ENCODE assay signal across 8 cellular contexts in genomic region chr1:234373938-234374240, GRCh38. TPM values are rescaled to one million over a fixed set of nuclear protein-coding genes. Genes with fewer than 3 reads are reported as not detected.
DNase-seq lines count a peak whose midpoint lies in the region; ATAC-seq, FAIRE-seq and TF ChIP-seq lines count a peak whose summit lies in the region.

No MANE protein-coding gene starts in this region.

- POLR2A ChIA-PET in OCI-LY7 (lab: Charles Lee): interaction anchor here (0.5 to 2.6 kb wide), 15 partner anchors 10 to 804 kb away, joined by 3 to 35 read pairs (median 4); no protein-coding TSS in a partner anchor

- no peaks in the 10 kb centered on the region for H3K9me2 ChIP-seq in OCI-LY7 (ENCODE audit: insufficient read depth, low read length)

- TF ChIP-seq CTCF in Calu3 (IDR thresholded peaks at IDR 0.05; ENCODE audit: unreplicated experiment): no peak
- TF ChIP-seq CTCF in OCI-LY7 (conservative IDR thresholded peaks at IDR 0.05; ENCODE audit: low read length): no peak
- TF ChIP-seq CTCF in esophagus muscularis mucosa (IDR thresholded peaks at IDR 0.05): no peak
- TF ChIP-seq CTCF in pancreas (IDR thresholded peaks at IDR 0.05): no peak

- no peaks in the 10 kb centered on the region for H3K27me3 Mint-ChIP-seq in Calu3 (ENCODE audit: unreplicated experiment)

- H3K27ac ChIP-seq in OCI-LY7 (ENCODE audit: low read depth, low read length, poor library complexity, severe bottlenecking) (peak overlapping the region; percentile 95), esophagus muscularis mucosa (replicated peaks in 1 of 4) (peak overlapping the region; percentile 88 to 95 (median 93)), pancreas (peak overlapping the region; percentile 70 to 97 (median 92))

- peak overlapping the region; percentile 87 for H2AFZ ChIP-seq in OCI-LY7 (ENCODE audit: low read length)

- H3K4me3 ChIP-seq in OCI-LY7 (ENCODE audit: low read depth, low read length, poor library complexity, severe bottlenecking) (peak overlapping the region; percentile 92), esophagus muscularis mucosa (peak overlapping the region; percentile 72 to 96 (median 88)), pancreas (peak overlapping the region; percentile 42 to 89 (median 77))

- peaks cover 16% of the 10 kb centered on the region for H3K4me1 Mint-ChIP-seq in Calu3 (ENCODE audit: low read depth, unreplicated experiment)

- no peak for TF ChIP-seq POLR2A in esophagus muscularis mucosa (IDR thresholded peaks at IDR 0.05; ENCODE audit: low read depth)

- FAIRE-seq in pancreas (lab: Jason Lieb, UNC): no peak
- no peak for FAIRE-seq in RCC 7860 (lab: Jason Lieb, UNC)

- peaks cover 35% of the 10 kb centered on the region for H3K4me1 ChIP-seq in OCI-LY7 (ENCODE audit: insufficient read depth, low read length, poor library complexity, severe bottlenecking)
- H3K4me1 ChIP-seq in esophagus muscularis mucosa: peaks cover 13 to 33% (median 25%) of the 10 kb centered on the region in 4 donors
- peaks cover 10 to 19% (median 16%) of the 10 kb centered on the region in 3 donors for H3K4me1 ChIP-seq in pancreas

- H3K27me3 ChIP-seq in esophagus muscularis mucosa (no peaks in the 10 kb centered on the region), pancreas (no peaks in the 10 kb centered on the region)

- ATAC-seq in GM21723 (IDR thresholded peaks at IDR 0.05; ENCODE audit: unreplicated experiment) (peak; percentile 24), pancreas (peak; percentile 30 to 55 (median 50))

- TF ChIP-seq EP300 in esophagus muscularis mucosa (IDR thresholded peaks at IDR 0.05): no peak

- BruUV-seq in Calu3 (replicated peaks; lab: Mats Ljungman, UMichigan): no TSS peak
- TSS peak; percentile 79 for BruUV-seq in OCI-LY7 (replicated peaks; lab: Mats Ljungman, UMichigan)

- WGBS in esophagus muscularis mucosa: 8% methylated on average over 6 of the region's 6 CpGs
- WGBS in pancreas, 2 donors: 2% methylated on average over 6 of the region's 6 CpGs

- H3K9me3 Mint-ChIP-seq in Calu3 (ENCODE audit: low read depth, unreplicated experiment): no peaks in the 10 kb centered on the region

- intact Hi-C loops in Calu3 (cut with micrococcal nuclease; ENCODE audit: unreplicated experiment): no loop called here
- intact Hi-C loops in OCI-LY7 (cut with micrococcal nuclease; ENCODE audit: unreplicated experiment): loop anchor here (1.0 to 5.0 kb wide), 4 partner anchors 17 to 238 kb away; partner anchors contain the start of gene IRF2BP2
- intact Hi-C loops in esophagus muscularis mucosa (cut with DNase I): no loop called here
- intact Hi-C loops in pancreas (cut with DNase I): no loop called here

- H3K9me3 ChIP-seq in OCI-LY7 (ENCODE audit: low read length) (no peaks in the 10 kb centered on the region), esophagus muscularis mucosa (no peaks in the 10 kb centered on the region), pancreas (no peaks in the 10 kb centered on the region)

- peaks cover 37% of the 10 kb centered on the region; the same call in 1 of the 2 replicates for H3K79me2 ChIP-seq in OCI-LY7 (ENCODE audit: insufficient read depth, low read depth, low read length)

- no peak for DNase-seq in Calu3
- DNase-seq in OCI-LY7 (ENCODE audit: low spot score): no peak
- no peak for DNase-seq in esophagus muscularis mucosa (ENCODE audit: extremely low spot score)
- DNase-seq in pancreas: no peak
- no peak for DNase-seq in NCI-H1092 (lab: John Stamatoyannopoulos, UW)
- DNase-seq in RCC 7860 (ENCODE audit: low spot score): no peak
- DNase-seq in stimulated activated CD4-positive, alpha-beta T cell treated with anti-CD3 and anti-CD28 coated beads, Interleukin-15, amount 100 ng/mL, for 24 hours: no peak

- CTCF ChIA-PET in Calu3 (lab: Charles Lee) (interaction anchor here (0.7 to 1.5 kb wide), 5 partner anchors 17 to 1131 kb away, joined by 3 to 4 read pairs (median 3); partner anchors contain the start of gene B3GALNT2), OCI-LY7 (lab: Charles Lee; ENCODE audit: unreplicated experiment) (no interaction called here)

- H3K36me3 ChIP-seq in OCI-LY7 (ENCODE audit: insufficient read depth, low read length) (peaks cover 37% of the 10 kb centered on the region), esophagus muscularis mucosa (peaks cover 8 to 34% (median 28%) of the 10 kb centered on the region in 4 donors), pancreas (peaks cover 0 to 9% (median 7%) of the 10 kb centered on the region in 3 donors)

- H4K20me1 ChIP-seq in OCI-LY7 (ENCODE audit: insufficient read depth, low read length): no peaks in the 10 kb centered on the region

- peak overlapping the region; percentile 98 for H3K4me3 Mint-ChIP-seq in Calu3 (ENCODE audit: low read depth, unreplicated experiment)

- peaks cover 39% of the 10 kb centered on the region for H3K36me3 Mint-ChIP-seq in Calu3 (ENCODE audit: insufficient read depth, unreplicated experiment)

- peak overlapping the region; percentile 87 for H3K4me2 ChIP-seq in OCI-LY7 (ENCODE audit: low read length)

- H3K27ac Mint-ChIP-seq in Calu3 (ENCODE audit: unreplicated experiment): peak overlapping the region; percentile 99

RNA-seq across cellular contexts. Expression of gene COA6, which starts 0.6 kb away (rescaled TPM):
- total RNA-seq in Calu3 (2022) (41.1 and 46.4 TPM in 2 replicates), OCI-LY7 (2022) (30.7 and 35.2 TPM in 2 replicates), esophagus muscularis mucosa (10 to 100 TPM in 3 of 4 donors, 1 to 10 TPM in 1; 9.4 to 18.3 (median 16.0) TPM), pancreas (10 to 100 TPM in 2 of 6 donors, 1 to 10 TPM in 4; 6.4 to 13.1 (median 9.0) TPM)
- 40.1 and 45.5 TPM in 2 replicates for total RNA-seq in OCI-LY7 (2014; rRNA removed; shearing (Covaris generic))
- 10 to 100 TPM; 22.2 to 23.6 TPM for polyA plus RNA-seq in pancreas
